ENCODE assay signal across 21 cellular contexts in the genomic region with DNA sequence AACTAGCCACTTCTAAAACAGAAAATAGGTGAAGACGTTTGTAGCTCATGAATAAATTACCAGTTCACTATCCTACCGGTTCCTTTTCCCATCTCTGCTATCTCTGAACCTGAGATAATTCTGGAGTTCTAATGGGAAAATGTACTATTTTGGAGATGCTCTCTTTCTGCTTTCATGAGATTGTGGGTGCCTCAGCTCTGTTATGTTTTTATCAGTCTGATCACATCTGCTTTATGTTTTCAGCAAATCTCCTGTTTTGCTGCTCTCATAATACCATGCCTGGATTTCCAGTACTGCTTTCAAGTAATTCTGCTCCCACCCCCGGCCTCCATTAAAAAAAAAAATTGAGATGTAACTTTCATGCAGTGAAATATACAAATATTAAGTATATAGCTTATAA. TPM values are rescaled to one million over a fixed set of nuclear protein-coding genes. Genes with fewer than 3 reads are reported as not detected.
A peak's percentile ranks its signal among the peaks of the same experiment; 100 is the strongest.
DNase-seq lines count a peak whose midpoint lies in the region; ATAC-seq and TF ChIP-seq lines count a peak whose summit lies in the region.
"Had no signal": no experiment of that assay in that cellular context is flagged by ENCODE, and none has a peak within 500 bp of the region (broad histone marks: within the 10 kb centered on the region; RNA-seq: fewer than 3 reads in every experiment).

No MANE protein-coding gene starts in this region.

- no peak for ATAC-seq in SK-N-SH treated with all-trans-retinoic acid at 6 μM for 48 hours
- no peak for ATAC-seq in HG02763 (IDR thresholded peaks at IDR 0.05; ENCODE audit: unreplicated experiment)
- ATAC-seq: GM12878 had no signal

- in situ Hi-C loops in GM13976 (cut with MboI; ENCODE audit: low sequenced_read_pairs, unreplicated experiment), result no loop called here

- TF ChIP-seq CTCF in GM13976 (IDR thresholded peaks at IDR 0.05; ENCODE audit: borderline replicate concordance, control extremely low read depth, extremely low read depth, insufficient read depth, missing control alignments), result no peak

- DNase-seq in SK-N-DZ (ENCODE audit: low spot score) (peak; percentile 45), GM13976 (ENCODE audit: low spot score) (no peak)
- DNase-seq in activated naive CD4-positive, alpha-beta T cell (lab: John Stamatoyannopoulos, UW), result no peak
- DNase-seq: 8988T; ACHN; BE2C; C1 segment of cervical spinal cord; CD4-positive, alpha-beta memory T cell; CD4-positive, CD25-positive, alpha-beta regulatory T cell; CD8-positive, alpha-beta memory T cell; COR-L47; DMS 273 treated with DMSO at 0.1 percent for 48 hours; DMS153; DMS53; DMS79; DND-41; EL; GDM1 had no signal

TF ChIP-seq in SK-N-SH treated with all-trans-retinoic acid at 6 μM for 48 hours, 23 proteins besides CTCF, POLR2A, EP300 and RAD21:
- TF ChIP-seq ESRRG (CRISPR knock-in tag; IDR thresholded peaks at IDR 0.05) (no peak), TCF4 (CRISPR knock-in tag; IDR thresholded peaks at IDR 0.05; ENCODE audit: borderline replicate concordance) (peak; percentile 36; the same call in 1 of the 2 replicates)

RNA-seq across cellular contexts. Expression of a gene that starts 9.1 kb away (rescaled TPM):
- polyA plus RNA-seq in SK-N-DZ (2014; cell fraction: cytosol; rRNA removed), result 7.4 and 8.5 TPM in 2 replicates
- polyA plus RNA-seq in SK-N-DZ (2014; cell fraction: nucleus; rRNA removed), result 5.0 and 7.6 TPM in 2 replicates
